ENCODE assay signal across 7 cellular contexts in the genomic region with DNA sequence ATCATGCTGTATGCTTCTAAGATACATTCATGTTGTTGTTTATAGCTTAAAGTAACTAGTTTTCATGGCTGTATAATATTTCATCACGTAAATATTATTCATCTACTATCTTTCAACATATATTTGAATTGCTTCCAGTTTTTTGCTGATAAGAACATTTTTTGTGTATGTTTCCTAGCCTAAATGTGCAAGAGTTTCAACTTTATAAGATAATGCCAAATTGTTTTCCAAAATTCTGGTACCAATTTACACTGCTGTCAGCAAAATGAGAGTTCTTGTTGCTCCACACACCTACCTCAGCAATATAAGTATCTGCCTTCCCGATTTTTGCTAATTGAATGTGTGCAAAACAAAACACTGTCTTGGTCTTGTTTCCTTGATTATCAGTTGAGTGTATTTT.
"Had no signal": no experiment of that assay in that cellular context is flagged by ENCODE, and none has a peak within 500 bp of the region (broad histone marks: within the 10 kb centered on the region; RNA-seq: fewer than 3 reads in every experiment).

No MANE protein-coding gene starts in this region.

- H3K27ac ChIP-seq: GM23248, HL-60 had no signal

- DNase-seq: GM23248, GOT3, H9, HCEC 1CT, HFFc6, KG1 had no signal

- H2AFZ ChIP-seq: GM23248 had no signal

- H3K9ac ChIP-seq: GM23248 had no signal

- H3K4me3 ChIP-seq: GM23248 had no signal
